8 cellular contexts compared by ENCODE assay signal in genomic region chr1:155184835-155185782, GRCh38. TPM values are rescaled to one million over a fixed set of nuclear protein-coding genes. Genes with fewer than 3 reads are reported as not detected.
DNase-seq lines count a peak whose midpoint lies in the region; ATAC-seq and TF ChIP-seq lines count a peak whose summit lies in the region.

No MANE protein-coding gene starts in this region.

- no peak overlapping the region for H3K27ac Mint-ChIP-seq in endothelial cell (ENCODE audit: unreplicated experiment)

- DNase-seq in RWPE1 (ENCODE audit: low spot score) (no peak), left lobe of liver (ENCODE audit: low spot score) (peak; percentile 41), endothelial cell (ENCODE audit: low spot score) (no peak), NCI-H146 treated with DMSO at 0.1 percent for 48 hours (lab: John Stamatoyannopoulos, UW; ENCODE audit: unreplicated experiment) (no peak), NCI-H748 treated with DMSO at 0.1 percent for 48 hours (lab: John Stamatoyannopoulos, UW) (no peak)
- no peak for DNase-seq in effector CD8-positive, alpha-beta T cell (lab: John Stamatoyannopoulos, UW)

- TF ChIP-seq CTCF in RWPE1 (conservative IDR thresholded peaks at IDR 0.05; ENCODE audit: low read depth) = no peak
- no peak for TF ChIP-seq CTCF in endothelial cell (IDR thresholded peaks at IDR 0.05; ENCODE audit: unreplicated experiment)

- POLR2A ChIA-PET in RWPE1 (lab: Yijun Ruan, JAX; ENCODE audit: low non-redundant PET) = no interaction called here

- H3K4me3 Mint-ChIP-seq in endothelial cell (ENCODE audit: unreplicated experiment) = no peak overlapping the region

- H3K36me3 Mint-ChIP-seq in endothelial cell (ENCODE audit: low read depth, unreplicated experiment) = peaks cover 15% of the 10 kb centered on the region

- H3K4me1 Mint-ChIP-seq in endothelial cell (ENCODE audit: unreplicated experiment) = no peaks in the 10 kb centered on the region

- peak overlapping the region; percentile 64 for H3K27ac ChIP-seq in RWPE1

- ATAC-seq in GM18873 (IDR thresholded peaks at IDR 0.05; ENCODE audit: low FRiP score, unreplicated experiment) (peak; percentile 79), HG02678 (IDR thresholded peaks at IDR 0.05; ENCODE audit: unreplicated experiment) (peak; percentile 80), left lobe of liver (peak; percentile 57)

- no peaks in the 10 kb centered on the region for H3K9me3 Mint-ChIP-seq in endothelial cell (ENCODE audit: unreplicated experiment)

- CTCF ChIA-PET in RWPE1 (lab: Yijun Ruan, JAX) = interaction anchor here (2.3 kb wide), 1 partner anchor 9 kb away, joined by 15 read pairs; no protein-coding TSS in a partner anchor

- H3K27me3 Mint-ChIP-seq in endothelial cell (ENCODE audit: unreplicated experiment) = peaks cover 11% of the 10 kb centered on the region

RNA-seq across cellular contexts. Expression of gene TRIM46, which starts 11.5 kb away (rescaled TPM):
- 0.23 TPM for total RNA-seq in left lobe of liver
- total RNA-seq in endothelial cell (ENCODE audit: unreplicated experiment) = 8.5 TPM

RNA-seq across cellular contexts. Expression of gene KRTCAP2, which starts 12.0 kb away (rescaled TPM):
- total RNA-seq in left lobe of liver = 75.6 TPM
- total RNA-seq in endothelial cell (ENCODE audit: unreplicated experiment) = 173 TPM

RNA-seq across cellular contexts. Expression of gene THBS3, which starts 22.6 kb away (rescaled TPM):
- total RNA-seq in left lobe of liver = 16.8 TPM
- total RNA-seq in endothelial cell (ENCODE audit: unreplicated experiment) = 35.5 TPM

RNA-seq across cellular contexts. Expression of gene MTX1, which starts 23.4 kb away (rescaled TPM):
- total RNA-seq in left lobe of liver (22.6 TPM), endothelial cell (ENCODE audit: unreplicated experiment) (38.8 TPM)

RNA-seq across cellular contexts. Expression of gene DPM3, which starts 44.8 kb away (rescaled TPM):
- total RNA-seq in left lobe of liver (76.8 TPM), endothelial cell (ENCODE audit: unreplicated experiment) (39.2 TPM)
